In genomic region chr1:8061673-8062386, GRCh38 we compare ENCODE assay signal across 1 cellular context.
TF ChIP-seq lines count a peak whose summit lies in the region.

No MANE protein-coding gene starts in this region.

TF ChIP-seq in SK-N-SH, 30 proteins besides CTCF, POLR2A, EP300 and RAD21 (continued from another document):
- TF ChIP-seq USF1 (IDR thresholded peaks at IDR 0.05; ENCODE audit: borderline replicate concordance, low read depth) (no peak), RXRA (IDR thresholded peaks at IDR 0.05; ENCODE audit: borderline replicate concordance, low read depth) (no peak), USF2 (IDR thresholded peaks at IDR 0.05; ENCODE audit: borderline replicate concordance, low read depth, low read length) (no peak), REST (IDR thresholded peaks at IDR 0.05; ENCODE audit: low read depth, low read length) (no peak)
TF ChIP-seq in SK-N-SH: peak in this region for 0.
